Comparison of ENCODE assay signal across 9 cellular contexts in genomic region chr6:26351544-26351953, GRCh38.
DNase-seq lines count a peak whose midpoint lies in the region; ATAC-seq and FAIRE-seq lines count a peak whose summit lies in the region.
"Had no signal": no experiment of that assay in that cellular context is flagged by ENCODE, and none has a peak within 500 bp of the region (broad histone marks: within the 10 kb centered on the region; RNA-seq: fewer than 3 reads in every experiment).

No MANE protein-coding gene starts in this region.

- DNase-seq in DMS 273 (lab: John Stamatoyannopoulos, UW; ENCODE audit: unreplicated experiment) (peak; percentile 12), DMS 273 treated with DMSO at 0.1 percent for 48 hours (lab: John Stamatoyannopoulos, UW) (no peak), SW 1271 (lab: John Stamatoyannopoulos, UW) (peak; percentile 85 to 95), fibroblast of peridontal ligament (ENCODE audit: extremely low read depth) (peak; percentile 96), urothelium cell line (ENCODE audit: low spot score) (peak; percentile 76), activated gamma-delta T cell treated with Interleukin-2 at 50 U/mL for 16 hours (no peak), DMS79 (lab: John Stamatoyannopoulos, UW) (no peak)
- DNase-seq: immature natural killer cell had no signal

- peak; percentile 73 for FAIRE-seq in urothelium cell line (lab: Jason Lieb, UNC)

- no peak for ATAC-seq in GM21825 (IDR thresholded peaks at IDR 0.05; ENCODE audit: unreplicated experiment)

Comparison
In these comparisons a context has a peak if more than half of its experiments do, and no peak if none do; other contexts are left out.
1. DNase-seq: peak in DMS 273 (single experiment), SW 1271 (2 of 2), fibroblast of peridontal ligament (single experiment) and urothelium cell line (single experiment); none in DMS 273 treated with DMSO at 0.1 percent for 48 hours (single experiment), activated gamma-delta T cell treated with Interleukin-2 at 50 U/mL for 16 hours (single experiment) and DMS79 (single experiment).